ENCODE assay signal across 13 cellular contexts in genomic region chr20:11451793-11452291, GRCh38.
DNase-seq lines count a peak whose midpoint lies in the region; ATAC-seq and TF ChIP-seq lines count a peak whose summit lies in the region.
"Had no signal": no experiment of that assay in that cellular context is flagged by ENCODE, and none has a peak within 500 bp of the region (broad histone marks: within the 10 kb centered on the region; RNA-seq: fewer than 3 reads in every experiment).

No MANE protein-coding gene starts in this region.

- DNase-seq in D341Med (ENCODE audit: low spot score), result peak; percentile 58
- peak; percentile 74 for DNase-seq in NCI-H446 treated with DMSO at 0.1 percent for 48 hours (lab: John Stamatoyannopoulos, UW)
- no peak for DNase-seq in epithelial cell of prostate (ENCODE audit: low read depth, low spot score)
- DNase-seq in neural crest cell (ENCODE audit: low read depth, low spot score), result no peak
- no peak for DNase-seq in CD1c-positive myeloid dendritic cell (ENCODE audit: extremely low spot score)
- no peak for DNase-seq in GM10266 (ENCODE audit: extremely low spot score)
- DNase-seq: activated CD4-positive, alpha-beta T cell treated with anti-CD3 and anti-CD28 coated beads for 48 hours; left ventricle myocardium superior; right cardiac atrium; RPMI8226 had no signal

- peak overlapping the region; percentile 97 for H3K27ac Mint-ChIP-seq in neural crest cell (ENCODE audit: unreplicated experiment)
- H3K27ac Mint-ChIP-seq: activated naive CD4-positive, alpha-beta T cell treated with anti-CD3 and anti-CD28 coated beads, Interleukin-2, amount 50 U/mL, for 24 hours had no signal

- no peaks in the 10 kb centered on the region for H3K36me3 Mint-ChIP-seq in neural crest cell (ENCODE audit: low read depth)
- H3K36me3 Mint-ChIP-seq: activated naive CD4-positive, alpha-beta T cell treated with anti-CD3 and anti-CD28 coated beads, Interleukin-2, amount 50 U/mL, for 24 hours had no signal

- peak overlapping the region; percentile 47 for H3K4me3 Mint-ChIP-seq in neural crest cell
- H3K4me3 Mint-ChIP-seq: activated naive CD4-positive, alpha-beta T cell treated with anti-CD3 and anti-CD28 coated beads, Interleukin-2, amount 50 U/mL, for 24 hours had no signal

- ATAC-seq in HG03095 (IDR thresholded peaks at IDR 0.05; ENCODE audit: unreplicated experiment) (no peak), GM21619 (IDR thresholded peaks at IDR 0.05; ENCODE audit: unreplicated experiment) (no peak)
- ATAC-seq: left ventricle myocardium superior, right cardiac atrium had no signal

- peak overlapping the region; percentile 94 for H3K27ac ChIP-seq in epithelial cell of prostate

- H3K9me3 Mint-ChIP-seq in neural crest cell, result peaks cover 3% of the 10 kb centered on the region
- H3K9me3 Mint-ChIP-seq: activated naive CD4-positive, alpha-beta T cell treated with anti-CD3 and anti-CD28 coated beads, Interleukin-2, amount 50 U/mL, for 24 hours had no signal

- peaks cover 52% of the 10 kb centered on the region for H3K4me1 Mint-ChIP-seq in neural crest cell
- H3K4me1 Mint-ChIP-seq: activated naive CD4-positive, alpha-beta T cell treated with anti-CD3 and anti-CD28 coated beads, Interleukin-2, amount 50 U/mL, for 24 hours had no signal

- H3K27me3 Mint-ChIP-seq in neural crest cell (ENCODE audit: low read depth), result no peaks in the 10 kb centered on the region
- H3K27me3 Mint-ChIP-seq: activated naive CD4-positive, alpha-beta T cell treated with anti-CD3 and anti-CD28 coated beads, Interleukin-2, amount 50 U/mL, for 24 hours had no signal

- TF ChIP-seq CTCF in neural crest cell (conservative IDR thresholded peaks at IDR 0.05), result no peak
- TF ChIP-seq CTCF in GM10266 (IDR thresholded peaks at IDR 0.05; ENCODE audit: control insufficient read depth, insufficient read depth, low read depth, missing control alignments), result no peak

Comparison
In these comparisons a context has a peak if more than half of its experiments do, and no peak if none do; other contexts are left out.
1. DNase-seq: peak in D341Med (single experiment) and NCI-H446 treated with DMSO at 0.1 percent for 48 hours (single experiment); none in epithelial cell of prostate (single experiment), neural crest cell (single experiment), CD1c-positive myeloid dendritic cell (single experiment) and GM10266 (single experiment).